In genomic region chr6:41079080-41079479, GRCh38 we compare ENCODE assay signal across 1 cellular context.
TF ChIP-seq lines count a peak whose summit lies in the region.

No MANE protein-coding gene starts in this region.

TF ChIP-seq in WTC11, 78 proteins besides CTCF, POLR2A, EP300 and RAD21:
- TF ChIP-seq ZNF281 (CRISPR knock-in tag; IDR thresholded peaks at IDR 0.05) (no peak), ATF1 (CRISPR knock-in tag; IDR thresholded peaks at IDR 0.05) (no peak), ZBTB43 (CRISPR knock-in tag; IDR thresholded peaks at IDR 0.05) (no peak)
